Comparison of ENCODE assay signal across 10 cellular contexts in the genomic region with DNA sequence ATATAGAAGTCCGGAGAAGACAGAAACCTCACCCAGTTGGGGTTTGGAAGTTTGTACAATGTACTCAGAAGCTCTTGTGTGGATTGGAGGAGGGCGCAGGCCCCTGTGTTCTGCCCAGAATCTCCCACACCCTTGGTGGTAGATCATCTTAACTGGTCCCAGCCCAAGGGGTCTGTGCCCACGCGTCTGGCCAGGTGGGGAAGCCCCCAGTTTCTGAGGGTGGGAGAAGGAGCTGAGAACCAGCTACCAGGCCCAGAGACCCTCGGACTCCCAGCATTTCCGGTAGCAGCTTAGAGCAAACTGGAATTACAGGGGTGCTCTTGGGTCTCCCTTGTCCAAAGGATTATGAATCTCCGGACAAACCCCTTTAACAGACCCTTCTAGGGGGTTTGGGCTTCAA. TPM values are rescaled to one million over a fixed set of nuclear protein-coding genes. Genes with fewer than 3 reads are reported as not detected.
DNase-seq lines count a peak whose midpoint lies in the region; ATAC-seq and TF ChIP-seq lines count a peak whose summit lies in the region.
"Had no signal": no experiment of that assay in that cellular context is flagged by ENCODE, and none has a peak within 500 bp of the region (broad histone marks: within the 10 kb centered on the region; RNA-seq: fewer than 3 reads in every experiment).

No MANE protein-coding gene starts in this region.

- no peaks in the 10 kb centered on the region for H3K36me3 ChIP-seq in cardiac muscle cell
- no peaks in the 10 kb centered on the region for H3K36me3 ChIP-seq in aorta (ENCODE audit: control insufficient read depth in 1 of 2, insufficient read depth in 2 of 2, low read length in 1 of 2)

- 65 to 66% methylated on average over 7 of the region's 7 CpGs for WGBS in aorta, 2 donors

- peaks cover 11% of the 10 kb centered on the region for H3K36me3 Mint-ChIP-seq in central memory CD8-positive, alpha-beta T cell (ENCODE audit: insufficient read depth)
- no peaks in the 10 kb centered on the region for H3K36me3 Mint-ChIP-seq in naive thymus-derived CD8-positive, alpha-beta T cell

- POLR2A ChIA-PET in naive thymus-derived CD8-positive, alpha-beta T cell (lab: Charles Lee), result interaction anchor here (0.7 to 7.8 kb wide), 7 partner anchors 9 to 59 kb away, joined by 3 to 90 read pairs (median 5); no protein-coding TSS in a partner anchor

- intact Hi-C loops in cardiac septum (cut with DNase I), result no loop called here
- intact Hi-C loops in aorta (cut with DNase I), result no loop called here

- no peaks in the 10 kb centered on the region for H3K27me3 Mint-ChIP-seq in central memory CD8-positive, alpha-beta T cell
- no peaks in the 10 kb centered on the region for H3K27me3 Mint-ChIP-seq in naive thymus-derived CD8-positive, alpha-beta T cell

- H3K4me3 ChIP-seq in cardiac muscle cell (peak overlapping the region; percentile 88), aorta (ENCODE audit: low read length in 2 of 2) (no peak overlapping the region)

- H3K4me1 ChIP-seq in cardiac muscle cell (ENCODE audit: low read depth) (peaks cover 23% of the 10 kb centered on the region), aorta (ENCODE audit: control insufficient read depth in 1 of 2, insufficient read depth in 2 of 2, low read length in 2 of 2) (peaks cover 0 to 6% of the 10 kb centered on the region in 2 donors)

- H3K27ac ChIP-seq in cardiac muscle cell, result no peak overlapping the region
- H3K27ac ChIP-seq in aorta (ENCODE audit: low read depth in 1 of 2, low read length in 2 of 2), result peak overlapping the region in 1 of 2 donors; percentile 42

- TF ChIP-seq CTCF in cardiac muscle cell (IDR thresholded peaks at IDR 0.05; ENCODE audit: low read depth, low read length), result no peak

- H3K4me1 Mint-ChIP-seq in central memory CD8-positive, alpha-beta T cell, result peaks cover 16% of the 10 kb centered on the region
- H3K4me1 Mint-ChIP-seq in naive thymus-derived CD8-positive, alpha-beta T cell, result peaks cover 8 to 49% (median 46%) of the 10 kb centered on the region in 4 donors

- no peak for ATAC-seq in central memory CD8-positive, alpha-beta T cell (replicated peaks; ENCODE audit: extremely low read depth, poor library complexity, severe bottlenecking)
- ATAC-seq in naive thymus-derived CD8-positive, alpha-beta T cell, result no peak
- ATAC-seq in aorta (ENCODE audit: low FRiP score) (no peak), GM18909 (IDR thresholded peaks at IDR 0.05; ENCODE audit: poor library complexity, unreplicated experiment) (no peak)

- H3K27me3 ChIP-seq in cardiac muscle cell (no peaks in the 10 kb centered on the region), aorta (ENCODE audit: control insufficient read depth in 1 of 2, insufficient read depth in 2 of 2, low read length in 1 of 2) (no peaks in the 10 kb centered on the region)

- no peak overlapping the region for H3K27ac Mint-ChIP-seq in central memory CD8-positive, alpha-beta T cell (ENCODE audit: low read depth)
- H3K27ac Mint-ChIP-seq in naive thymus-derived CD8-positive, alpha-beta T cell, result peak overlapping the region in 9 of 10 donors; percentile 82 to 95 (median 91)

- no peaks in the 10 kb centered on the region for H3K9me3 Mint-ChIP-seq in central memory CD8-positive, alpha-beta T cell
- H3K9me3 Mint-ChIP-seq in naive thymus-derived CD8-positive, alpha-beta T cell, result no peaks in the 10 kb centered on the region

- H3K4me3 Mint-ChIP-seq in central memory CD8-positive, alpha-beta T cell, result peak overlapping the region; percentile 89
- H3K4me3 Mint-ChIP-seq in naive thymus-derived CD8-positive, alpha-beta T cell, result peak overlapping the region in 6 of 10 donors; percentile 81 to 93 (median 88)

- H3K9me3 ChIP-seq in cardiac muscle cell (ENCODE audit: low read depth), result no peaks in the 10 kb centered on the region
- H3K9me3 ChIP-seq in aorta (ENCODE audit: control insufficient read depth, low read length), result no peaks in the 10 kb centered on the region

- DNase-seq in cardiac muscle cell (ENCODE audit: low read depth in 1 of 2, low spot score in 1 of 2), result no peak
- DNase-seq in cardiac septum (ENCODE audit: low spot score), result no peak
- no peak for DNase-seq in central memory CD8-positive, alpha-beta T cell (ENCODE audit: low spot score in 2 of 2)
- no peak for DNase-seq in naive thymus-derived CD8-positive, alpha-beta T cell
- DNase-seq in aorta, result peak; percentile 44 to 71
- no peak for DNase-seq in activated gamma-delta T cell treated with Interleukin-2 at 50 U/mL for 16 hours
- no peak for DNase-seq in Kasumi-1 (lab: John Stamatoyannopoulos, UW)
- DNase-seq: foreskin melanocyte; stimulated activated CD4-positive, alpha-beta T cell treated with anti-CD3 and anti-CD28 coated beads, Interleukin-12 subunit alpha, Interleukin-12 subunit beta, amount 100 ng/mL, for 4 hours had no signal

RNA-seq across cellular contexts. Expression of a gene that starts 2.3 kb away (rescaled TPM):
- 45.6 and 59.4 TPM in 2 replicates for total RNA-seq in cardiac muscle cell
- polyA plus RNA-seq in cardiac muscle cell, result 6.0 and 6.2 TPM in 2 replicates
- 46.1 TPM for total RNA-seq in cardiac septum
- total RNA-seq in naive thymus-derived CD8-positive, alpha-beta T cell, result 10 to 100 TPM; 82.8 to 83.6 TPM
- polyA plus RNA-seq in naive thymus-derived CD8-positive, alpha-beta T cell, result under 1 TPM; 0.29 to 0.84 (median 0.67) TPM
- 10 to 100 TPM; 64.4 to 99.0 TPM for total RNA-seq in aorta
- polyA plus RNA-seq in aorta, result 10 to 100 TPM; 20.3 to 26.1 TPM

RNA-seq across cellular contexts. Expression of a gene that starts 13.1 kb away (rescaled TPM):
- total RNA-seq in cardiac muscle cell, result 57.5 and 63.3 TPM in 2 replicates
- 69.9 and 90.6 TPM in 2 replicates for polyA plus RNA-seq in cardiac muscle cell
- 159 TPM for total RNA-seq in cardiac septum
- not detected for total RNA-seq in naive thymus-derived CD8-positive, alpha-beta T cell
- polyA plus RNA-seq in naive thymus-derived CD8-positive, alpha-beta T cell, result under 1 TPM in 1 of 3 donors, not detected in 2; 0.71 TPM
- 10 to 100 TPM; 91.8 to 92.7 TPM for total RNA-seq in aorta
- 100 to 1,000 TPM in 1 of 2 donors, 10 to 100 TPM in 1; 86.4 to 198 TPM for polyA plus RNA-seq in aorta

RNA-seq across cellular contexts. Expression of a gene that starts 22.8 kb away (rescaled TPM):
- total RNA-seq in cardiac muscle cell (1.2 and 2.8 TPM in 2 replicates), cardiac septum (4.4 TPM), aorta (10 to 100 TPM in 1 of 2 donors, 1 to 10 TPM in 1; 9.3 to 12.6 TPM)
- polyA plus RNA-seq in cardiac muscle cell (2.0 and 2.5 TPM in 2 replicates), aorta (1 to 10 TPM; 2.5 to 3.8 TPM)
- total RNA-seq in naive thymus-derived CD8-positive, alpha-beta T cell, result under 1 TPM in 1 of 2 experiments, not detected in 1; 0.30 TPM
- polyA plus RNA-seq in naive thymus-derived CD8-positive, alpha-beta T cell, result not detected

RNA-seq across cellular contexts. Expression of a gene that starts 48.7 kb away (rescaled TPM):
- total RNA-seq in cardiac muscle cell (80.6 and 127 TPM in 2 replicates), cardiac septum (142 TPM), aorta (100 to 1,000 TPM; 400 to 948 TPM)
- polyA plus RNA-seq in cardiac muscle cell (212 and 261 TPM in 2 replicates), aorta (100 to 1,000 TPM in 1 of 2 donors, 10 to 100 TPM in 1; 70.2 to 391 TPM)
- under 1 TPM; 0.44 to 0.83 TPM for total RNA-seq in naive thymus-derived CD8-positive, alpha-beta T cell
- not detected for polyA plus RNA-seq in naive thymus-derived CD8-positive, alpha-beta T cell

RNA-seq across cellular contexts. Expression of a gene that starts 57.6 kb away (rescaled TPM):
- total RNA-seq in cardiac muscle cell (79.5 and 88.5 TPM in 2 replicates), cardiac septum (131 TPM), aorta (10 to 100 TPM; 39.4 to 42.8 TPM)
- polyA plus RNA-seq in cardiac muscle cell (146 and 156 TPM in 2 replicates), aorta (10 to 100 TPM; 15.0 to 45.8 TPM)
- total RNA-seq in naive thymus-derived CD8-positive, alpha-beta T cell, result 10 to 100 TPM; 44.4 to 45.3 TPM
- polyA plus RNA-seq in naive thymus-derived CD8-positive, alpha-beta T cell, result 10 to 100 TPM; 27.9 to 47.4 (median 40.4) TPM

Comparison
In these comparisons a context has a peak if more than half of its experiments do, and no peak if none do; other contexts are left out.
1. DNase-seq: peak in aorta (2 of 2); none in cardiac muscle cell (0 of 2), cardiac septum (single experiment), central memory CD8-positive, alpha-beta T cell (0 of 2), naive thymus-derived CD8-positive, alpha-beta T cell (0 of 10), activated gamma-delta T cell treated with Interleukin-2 at 50 U/mL for 16 hours (single experiment) and Kasumi-1 (0 of 2).
2. RNA of a gene that starts 13.1 kb away (total RNA-seq): 159 TPM in cardiac septum (single experiment), 91.8 to 92.7 TPM in aorta and 57.5 to 63.3 TPM in cardiac muscle cell; not detected in naive thymus-derived CD8-positive, alpha-beta T cell; every median in the first group is over 10 times any median in the second.